In the genomic region with DNA sequence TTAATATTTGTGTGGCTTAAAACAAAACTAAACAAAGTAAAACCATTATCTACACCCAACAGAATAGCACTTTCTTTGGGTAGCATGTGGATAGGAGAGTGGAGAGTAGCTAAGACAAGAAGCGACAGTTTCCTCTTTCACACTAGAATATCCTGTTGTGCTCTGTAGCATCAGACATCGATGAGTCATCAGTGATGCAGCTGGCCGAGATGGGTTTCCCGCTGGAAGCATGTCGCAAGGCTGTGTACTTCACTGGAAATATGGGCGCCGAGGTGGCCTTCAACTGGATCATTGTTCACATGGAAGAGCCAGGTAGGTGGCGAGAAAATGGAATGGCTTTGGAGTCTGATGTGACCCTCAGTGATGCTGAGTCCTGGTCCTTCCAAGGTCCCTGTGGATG, we compare ENCODE assay signal across 12 cellular contexts.
A peak's percentile ranks its signal among the peaks of the same experiment; 100 is the strongest.
DNase-seq lines count a peak whose midpoint lies in the region; ATAC-seq and TF ChIP-seq lines count a peak whose summit lies in the region.
"Had no signal": no experiment of that assay in that cellular context is flagged by ENCODE, and none has a peak within 500 bp of the region (broad histone marks: within the 10 kb centered on the region; RNA-seq: fewer than 3 reads in every experiment).

No MANE protein-coding gene starts in this region.

- no peak for TF ChIP-seq CTCF in endothelial cell (IDR thresholded peaks at IDR 0.05; ENCODE audit: unreplicated experiment)
- no peak for TF ChIP-seq CTCF in psoas muscle (IDR thresholded peaks at IDR 0.05)

- peaks cover 5 to 98% of the 10 kb centered on the region in 2 donors for H3K36me3 ChIP-seq in psoas muscle (ENCODE audit: insufficient read depth in 1 of 2, low read depth in 1 of 2)

- H3K4me1 Mint-ChIP-seq in endothelial cell (ENCODE audit: unreplicated experiment), result peaks cover 8% of the 10 kb centered on the region
- H3K4me1 Mint-ChIP-seq: activated CD4-positive, alpha-beta memory T cell treated with anti-CD3 and anti-CD28 coated beads, Interleukin-2, amount 10 ng/mL, durations not matched to agents 7 days and 5 days; activated naive CD8-positive, alpha-beta T cell treated with anti-CD3 and anti-CD28 coated beads for 36 hours; nephron had no signal

- intact Hi-C loops in psoas muscle (cut with DNase I) (no loop called here), left cardiac atrium (cut with DNase I) (no loop called here)

- DNase-seq in HCEC 1CT, result peak; percentile 81
- DNase-seq in endothelial cell (ENCODE audit: low spot score), result no peak
- peak; percentile 23 to 58 for DNase-seq in psoas muscle
- DNase-seq in left cardiac atrium, result no peak
- DNase-seq in activated CD4-positive, alpha-beta T cell treated with anti-CD3 and anti-CD28 coated beads for 48 hours, result no peak
- DNase-seq: activated CD4-positive, alpha-beta memory T cell treated with anti-CD3 and anti-CD28 coated beads, Interleukin-2, amount 10 ng/mL, durations not matched to agents 7 days and 5 days; activated naive CD8-positive, alpha-beta T cell treated with anti-CD3 and anti-CD28 coated beads for 36 hours; DMS79 treated with DMSO at 0.1 percent for 48 hours; uterus had no signal

- peaks cover 21% of the 10 kb centered on the region for H3K36me3 Mint-ChIP-seq in endothelial cell (ENCODE audit: low read depth, unreplicated experiment)

- H3K9me3 ChIP-seq in psoas muscle, result no peaks in the 10 kb centered on the region
- H3K9me3 ChIP-seq: uterus had no signal

- H3K27ac Mint-ChIP-seq in endothelial cell (ENCODE audit: unreplicated experiment), result peak overlapping the region; percentile 84
- H3K27ac Mint-ChIP-seq: activated CD4-positive, alpha-beta memory T cell treated with anti-CD3 and anti-CD28 coated beads, Interleukin-2, amount 10 ng/mL, durations not matched to agents 7 days and 5 days; activated naive CD8-positive, alpha-beta T cell treated with anti-CD3 and anti-CD28 coated beads for 36 hours; nephron had no signal

- no peak overlapping the region for H3K4me3 Mint-ChIP-seq in endothelial cell (ENCODE audit: unreplicated experiment)
- H3K4me3 Mint-ChIP-seq: activated CD4-positive, alpha-beta memory T cell treated with anti-CD3 and anti-CD28 coated beads, Interleukin-2, amount 10 ng/mL, durations not matched to agents 7 days and 5 days; activated naive CD8-positive, alpha-beta T cell treated with anti-CD3 and anti-CD28 coated beads for 36 hours; nephron had no signal

- peak; percentile 48 to 80 (median 74) for ATAC-seq in psoas muscle
- ATAC-seq in HG02763 (IDR thresholded peaks at IDR 0.05; ENCODE audit: unreplicated experiment), result no peak
- no peak for ATAC-seq in left cardiac atrium

- no peak overlapping the region for H3K4me3 ChIP-seq in psoas muscle
- H3K4me3 ChIP-seq: uterus had no signal

- H3K27ac ChIP-seq in psoas muscle, result no peak overlapping the region
- H3K27ac ChIP-seq: uterus had no signal

- no peaks in the 10 kb centered on the region for H3K4me1 ChIP-seq in psoas muscle
- H3K4me1 ChIP-seq: uterus had no signal

- no peaks in the 10 kb centered on the region for H3K27me3 ChIP-seq in psoas muscle (ENCODE audit: insufficient read depth in 3 of 3, low read length in 2 of 3)
- H3K27me3 ChIP-seq: uterus had no signal

- no peaks in the 10 kb centered on the region for H3K9me3 Mint-ChIP-seq in endothelial cell (ENCODE audit: unreplicated experiment)
- H3K9me3 Mint-ChIP-seq: activated CD4-positive, alpha-beta memory T cell treated with anti-CD3 and anti-CD28 coated beads, Interleukin-2, amount 10 ng/mL, durations not matched to agents 7 days and 5 days; activated naive CD8-positive, alpha-beta T cell treated with anti-CD3 and anti-CD28 coated beads for 36 hours; nephron had no signal

- 86 to 88% (median 87%) methylated on average over 8 of the region's 8 CpGs for WGBS in psoas muscle, 3 donors

- no peaks in the 10 kb centered on the region for H3K27me3 Mint-ChIP-seq in endothelial cell (ENCODE audit: unreplicated experiment)
- H3K27me3 Mint-ChIP-seq: activated CD4-positive, alpha-beta memory T cell treated with anti-CD3 and anti-CD28 coated beads, Interleukin-2, amount 10 ng/mL, durations not matched to agents 7 days and 5 days; activated naive CD8-positive, alpha-beta T cell treated with anti-CD3 and anti-CD28 coated beads for 36 hours had no signal

TF ChIP-seq in PFSK-1, 5 proteins besides CTCF, POLR2A, EP300 and RAD21:
- TF ChIP-seq FOXP2 (optimal IDR thresholded peaks at IDR 0.05; ENCODE audit: borderline replicate concordance, extremely low read depth, extremely low read length, insufficient read depth), result peak; percentile 97
- no peak for TF ChIP-seq TAF1 (IDR thresholded peaks at IDR 0.05; ENCODE audit: borderline replicate concordance, insufficient read depth, low read length)
TF ChIP-seq in PFSK-1: peak in this region for 1.

Comparison
In these comparisons a context has a peak if more than half of its experiments do, and no peak if none do; other contexts are left out.
1. DNase-seq: peak in HCEC 1CT (single experiment) and psoas muscle (2 of 2); none in endothelial cell (single experiment), left cardiac atrium (single experiment) and activated CD4-positive, alpha-beta T cell treated with anti-CD3 and anti-CD28 coated beads for 48 hours (single experiment).
2. ATAC-seq: peak in psoas muscle (4 of 4); none in HG02763 (single experiment) and left cardiac atrium (0 of 2).